In the genomic region with DNA sequence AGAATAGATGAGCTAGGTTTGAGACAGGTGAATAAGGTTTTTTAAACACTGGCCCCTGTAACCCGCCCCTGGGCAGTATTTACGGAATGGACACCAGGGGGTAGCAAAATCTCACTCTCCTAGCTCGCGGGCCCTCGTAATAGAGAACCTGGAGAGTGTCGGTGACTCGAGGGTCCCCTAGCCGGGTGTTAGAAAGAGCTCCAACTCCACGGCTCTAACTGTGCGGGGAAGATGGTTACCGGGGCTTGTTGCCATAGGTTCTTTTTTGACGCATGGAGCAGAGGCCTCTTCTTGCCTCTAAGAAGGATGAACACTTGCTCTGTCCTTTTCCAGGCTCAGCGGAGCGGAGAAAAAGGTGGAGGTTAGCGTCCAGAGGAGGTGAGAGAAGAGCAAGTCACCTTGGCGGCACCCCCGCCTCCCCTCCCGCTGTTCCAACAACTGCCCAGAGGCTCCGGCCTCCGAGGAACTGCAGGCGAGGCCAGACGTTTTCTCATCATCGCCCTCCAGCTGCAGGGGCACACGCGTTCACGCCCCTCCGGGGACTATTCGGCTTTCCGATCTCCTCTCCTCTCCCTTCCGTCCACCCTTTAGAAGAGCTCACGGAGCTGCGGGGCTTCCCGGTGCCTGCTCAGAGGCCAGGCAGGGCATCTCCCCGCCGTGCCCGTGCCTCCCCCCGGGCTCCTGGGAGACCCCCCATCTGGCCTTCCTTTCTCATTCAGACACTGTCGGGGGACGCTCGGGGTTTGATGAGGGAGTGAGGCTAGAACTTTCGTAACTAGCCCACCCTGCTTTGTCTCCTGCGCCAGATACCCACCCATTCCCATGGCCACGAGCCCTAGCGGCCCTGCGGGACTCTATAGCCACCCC, we compare ENCODE assay signal across 8 cellular contexts. TPM values are rescaled to one million over a fixed set of nuclear protein-coding genes. Genes with fewer than 3 reads are reported as not detected.
A peak's percentile ranks its signal among the peaks of the same experiment; 100 is the strongest.
DNase-seq lines count a peak whose midpoint lies in the region; ATAC-seq and TF ChIP-seq lines count a peak whose summit lies in the region.

No MANE protein-coding gene starts in this region.

- no peak for TF ChIP-seq POLR2A in upper lobe of left lung (IDR thresholded peaks at IDR 0.05)

- H3K27ac Mint-ChIP-seq in activated T-helper 17 cell treated with anti-CD3 and anti-CD28 coated beads, Interleukin-2, amount 50 U/mL, for 72 hours: no peak overlapping the region
- H3K27ac Mint-ChIP-seq in natural killer cell: peak overlapping the region in 1 of 2 donors; percentile 88

- peak; percentile 67 for TF ChIP-seq CTCF in foreskin fibroblast (IDR thresholded peaks at IDR 0.05; ENCODE audit: low read depth, low read length)
- peak; percentile 58 for TF ChIP-seq CTCF in natural killer cell (IDR thresholded peaks at IDR 0.05)
- peak; percentile 41 to 68 (median 58) for TF ChIP-seq CTCF in upper lobe of left lung (IDR thresholded peaks at IDR 0.05)

- peaks cover 65% of the 10 kb centered on the region for H3K27me3 Mint-ChIP-seq in activated T-helper 17 cell treated with anti-CD3 and anti-CD28 coated beads, Interleukin-2, amount 50 U/mL, for 72 hours
- H3K27me3 Mint-ChIP-seq in natural killer cell (ENCODE audit: low read depth in 2 of 2): peaks cover 72 to 85% of the 10 kb centered on the region in 2 donors

- 5 to 8% methylated on average over 27 to 45 of the region's 45 CpGs for WGBS in upper lobe of left lung, 2 donors

- DNase-seq in CD1c-positive myeloid dendritic cell (ENCODE audit: extremely low spot score) (peak; percentile 77), HT-29 (ENCODE audit: low spot score) (peak; percentile 53), NOMO-1 (lab: John Stamatoyannopoulos, UW; ENCODE audit: unreplicated experiment in 2 of 2) (peak; percentile 65 to 79), foreskin fibroblast (peak in 1 of 2 donors; percentile 79), natural killer cell (no peak), upper lobe of left lung (peak; percentile 67 to 79)

- H3K36me3 ChIP-seq in upper lobe of left lung: peaks cover 0 to 9% (median 0%) of the 10 kb centered on the region in 4 donors

- no peak for TF ChIP-seq EP300 in upper lobe of left lung (IDR thresholded peaks at IDR 0.05)

- intact Hi-C loops in natural killer cell (cut with micrococcal nuclease): loop anchor here (1.0 kb wide), 2 partner anchors 24 to 36 kb away; no protein-coding TSS in a partner anchor

- peak overlapping the region; percentile 85 to 86 for H3K4me3 ChIP-seq in foreskin fibroblast (ENCODE audit: low read depth in 1 of 2, low read length in 2 of 2)
- peak overlapping the region; percentile 45 to 84 (median 76) for H3K4me3 ChIP-seq in upper lobe of left lung

- H3K4me1 ChIP-seq in upper lobe of left lung: peaks cover 31 to 46% (median 40%) of the 10 kb centered on the region in 4 donors

- peaks cover 9% of the 10 kb centered on the region for H3K4me1 Mint-ChIP-seq in activated T-helper 17 cell treated with anti-CD3 and anti-CD28 coated beads, Interleukin-2, amount 50 U/mL, for 72 hours
- H3K4me1 Mint-ChIP-seq in natural killer cell: peaks cover 31 to 41% of the 10 kb centered on the region in 2 donors

- no peaks in the 10 kb centered on the region for H3K9me3 Mint-ChIP-seq in activated T-helper 17 cell treated with anti-CD3 and anti-CD28 coated beads, Interleukin-2, amount 50 U/mL, for 72 hours
- H3K9me3 Mint-ChIP-seq in natural killer cell: no peaks in the 10 kb centered on the region

- no peaks in the 10 kb centered on the region for H3K27me3 ChIP-seq in upper lobe of left lung

- peaks cover 6% of the 10 kb centered on the region for H3K36me3 Mint-ChIP-seq in activated T-helper 17 cell treated with anti-CD3 and anti-CD28 coated beads, Interleukin-2, amount 50 U/mL, for 72 hours (ENCODE audit: low read depth)
- H3K36me3 Mint-ChIP-seq in natural killer cell: no peaks in the 10 kb centered on the region

- ATAC-seq in activated T-helper 17 cell treated with anti-CD3 and anti-CD28 coated beads, Interleukin-2, amount 50 U/mL, for 72 hours (replicated peaks): peak; percentile 43
- peak; percentile 55 to 69 (median 68) for ATAC-seq in natural killer cell
- ATAC-seq in upper lobe of left lung (ENCODE audit: low FRiP score in 2 of 2): peak; percentile 46 to 63
- no peak for ATAC-seq in HG02973 (IDR thresholded peaks at IDR 0.05; ENCODE audit: unreplicated experiment)

- H3K27ac ChIP-seq in upper lobe of left lung: peak overlapping the region; percentile 86 to 96 (median 92)

- no peaks in the 10 kb centered on the region for H3K9me3 ChIP-seq in upper lobe of left lung

- peak overlapping the region; percentile 76 for H3K4me3 Mint-ChIP-seq in activated T-helper 17 cell treated with anti-CD3 and anti-CD28 coated beads, Interleukin-2, amount 50 U/mL, for 72 hours
- peak overlapping the region; percentile 88 for H3K4me3 Mint-ChIP-seq in natural killer cell

RNA-seq across cellular contexts. Expression of gene ARHGEF40, which starts 1.4 kb away (rescaled TPM):
- 18.4 and 20.0 TPM in 2 replicates for total RNA-seq in HT-29 (2014; rRNA removed; shearing (Covaris generic))
- total RNA-seq in activated T-helper 17 cell treated with anti-CD3 and anti-CD28 coated beads, Interleukin-2, amount 50 U/mL, for 72 hours: under 1 TPM in 1 of 2 donors, not detected in 1; 0.26 TPM
- total RNA-seq in natural killer cell: 1 to 10 TPM; 4.4 to 6.9 (median 6.0) TPM
- total RNA-seq in upper lobe of left lung: 10 to 100 TPM; 24.8 to 74.4 (median 36.0) TPM

RNA-seq across cellular contexts. Expression of gene RNASE8, which starts 11.1 kb away (rescaled TPM):
- total RNA-seq in HT-29 (2014; rRNA removed; shearing (Covaris generic)): not detected in 2 replicates
- total RNA-seq in activated T-helper 17 cell treated with anti-CD3 and anti-CD28 coated beads, Interleukin-2, amount 50 U/mL, for 72 hours: not detected
- total RNA-seq in natural killer cell: not detected
- total RNA-seq in upper lobe of left lung: not detected

RNA-seq across cellular contexts. Expression of gene RNASE7, which starts 26.6 kb away (rescaled TPM):
- not detected in 2 replicates for total RNA-seq in HT-29 (2014; rRNA removed; shearing (Covaris generic))
- not detected for total RNA-seq in activated T-helper 17 cell treated with anti-CD3 and anti-CD28 coated beads, Interleukin-2, amount 50 U/mL, for 72 hours
- total RNA-seq in natural killer cell (not detected), upper lobe of left lung (not detected)

RNA-seq across cellular contexts. Expression of gene ZNF219, which starts 29.7 kb away (rescaled TPM):
- 13.6 and 14.6 TPM in 2 replicates for total RNA-seq in HT-29 (2014; rRNA removed; shearing (Covaris generic))
- total RNA-seq in activated T-helper 17 cell treated with anti-CD3 and anti-CD28 coated beads, Interleukin-2, amount 50 U/mL, for 72 hours: 10 to 100 TPM in 1 of 2 donors, 1 to 10 TPM in 1; 9.6 to 18.3 TPM
- total RNA-seq in natural killer cell (1 to 10 TPM; 5.6 to 8.4 (median 7.7) TPM), upper lobe of left lung (10 to 100 TPM; 46.1 to 97.5 (median 56.3) TPM)

RNA-seq across cellular contexts. Expression of gene TMEM253, which starts 32.1 kb away (rescaled TPM):
- 0.41 TPM in 1 of 2 replicates, not detected in the other for total RNA-seq in HT-29 (2014; rRNA removed; shearing (Covaris generic))
- total RNA-seq in activated T-helper 17 cell treated with anti-CD3 and anti-CD28 coated beads, Interleukin-2, amount 50 U/mL, for 72 hours: not detected
- total RNA-seq in natural killer cell (under 1 TPM in 1 of 3 donors, not detected in 2; 0.40 TPM), upper lobe of left lung (1 to 10 TPM in 2 of 6 donors, under 1 TPM in 1, not detected in 3; 0.94 to 3.4 (median 1.4) TPM)

Comparison
In these comparisons a context has a peak if more than half of its experiments do, and no peak if none do; other contexts are left out.
1. RNA of gene ARHGEF40, which starts 1.4 kb away (total RNA-seq): 24.8 to 74.4 TPM in upper lobe of left lung, 18.4 to 20.0 TPM in HT-29 and 4.4 to 6.9 TPM in natural killer cell; 0.26 TPM in activated T-helper 17 cell treated with anti-CD3 and anti-CD28 coated beads, Interleukin-2, amount 50 U/mL, for 72 hours; every median in the first group is over 4 times any median in the second.
2. Peak in every context shown above with its lines, with median percentiles within 50 percentile points of each other: CTCF ChIP-seq.